ENCODE assay signal across 8 cellular contexts in the genomic region with DNA sequence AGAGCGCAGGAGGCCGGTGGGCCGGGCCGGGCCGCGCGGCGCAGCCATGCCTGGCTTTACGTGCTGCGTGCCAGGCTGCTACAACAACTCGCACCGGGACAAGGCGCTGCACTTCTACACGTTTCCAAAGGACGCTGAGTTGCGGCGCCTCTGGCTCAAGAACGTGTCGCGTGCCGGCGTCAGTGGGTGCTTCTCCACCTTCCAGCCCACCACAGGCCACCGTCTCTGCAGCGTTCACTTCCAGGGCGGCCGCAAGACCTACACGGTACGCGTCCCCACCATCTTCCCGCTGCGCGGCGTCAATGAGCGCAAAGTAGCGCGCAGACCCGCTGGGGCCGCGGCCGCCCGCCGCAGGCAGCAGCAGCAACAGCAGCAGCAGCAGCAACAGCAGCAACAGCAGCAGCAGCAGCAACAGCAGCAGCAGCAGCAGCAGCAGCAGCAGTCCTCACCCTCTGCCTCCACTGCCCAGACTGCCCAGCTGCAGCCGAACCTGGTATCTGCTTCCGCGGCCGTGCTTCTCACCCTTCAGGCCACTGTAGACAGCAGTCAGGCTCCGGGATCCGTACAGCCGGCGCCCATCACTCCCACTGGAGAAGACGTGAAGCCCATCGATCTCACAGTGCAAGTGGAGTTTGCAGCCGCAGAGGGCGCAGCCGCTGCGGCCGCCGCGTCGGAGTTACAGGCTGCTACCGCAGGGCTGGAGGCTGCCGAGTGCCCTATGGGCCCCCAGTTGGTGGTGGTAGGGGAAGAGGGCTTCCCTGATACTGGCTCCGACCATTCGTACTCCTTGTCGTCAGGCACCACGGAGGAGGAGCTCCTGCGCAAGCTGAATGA. TPM values are rescaled to one million over a fixed set of nuclear protein-coding genes. Genes with fewer than 3 reads are reported as not detected.
DNase-seq lines count a peak whose midpoint lies in the region; ATAC-seq lines count a peak whose summit lies in the region.

No MANE protein-coding gene starts in this region.

- H3K4me1 ChIP-seq in Karpas-422 (ENCODE audit: low read length): peaks cover 38% of the 10 kb centered on the region

- no peaks in the 10 kb centered on the region for H3K27me3 ChIP-seq in Karpas-422 (ENCODE audit: low read length)

- peak; percentile 11 for ATAC-seq in GM21528 (IDR thresholded peaks at IDR 0.05; ENCODE audit: low FRiP score, unreplicated experiment)
- ATAC-seq in activated CD4-positive, CD25-positive, alpha-beta regulatory T cell treated with anti-CD3 and anti-CD28 coated beads, Interleukin-2, amount 50 U/mL, for 24 hours: peak; percentile 16 to 18
- ATAC-seq in left colon: peak; percentile 28

- no peak overlapping the region for H2AFZ ChIP-seq in Karpas-422 (ENCODE audit: low read length)

- no peaks in the 10 kb centered on the region for H3K9me3 ChIP-seq in Karpas-422 (ENCODE audit: low read length)

- peaks cover 46% of the 10 kb centered on the region for H3K79me2 ChIP-seq in Karpas-422 (ENCODE audit: low read length)

- peaks cover 15% of the 10 kb centered on the region; the same call in 1 of the 2 replicates for H4K20me1 ChIP-seq in Karpas-422 (ENCODE audit: insufficient read depth, low read depth, low read length)

- H3K4me3 ChIP-seq in Karpas-422 (ENCODE audit: low read length): peak overlapping the region; percentile 100

- peak overlapping the region; percentile 92 for H3K4me2 ChIP-seq in Karpas-422 (ENCODE audit: low read depth, low read length, poor library complexity, severe bottlenecking)

- intact Hi-C loops in left colon (cut with DNase I, micrococcal nuclease): no loop called here

- H3K9ac ChIP-seq in Karpas-422 (ENCODE audit: low read length): peak overlapping the region; percentile 98

- DNase-seq in Daoy (ENCODE audit: low read depth) (peak; percentile 61), Karpas-422 (peak; percentile 83), cerebellar cortex (ENCODE audit: low spot score) (peak; percentile 51), left colon (peak; percentile 44 to 70), NCI-H187 (lab: John Stamatoyannopoulos, UW) (no peak)
- DNase-seq in stimulated activated CD4-positive, alpha-beta T cell treated with anti-CD3 and anti-CD28 coated beads, Interleukin-1b, Interleukin-23, amount 100 ng/mL, for 48 hours: peak; percentile 66

- H3K9me2 ChIP-seq in Karpas-422 (replicated peaks; ENCODE audit: insufficient read depth, low read length): no peaks in the 10 kb centered on the region

- H3K27ac ChIP-seq in Karpas-422 (ENCODE audit: low read length): peak overlapping the region; percentile 79

- H3K36me3 ChIP-seq in Karpas-422 (ENCODE audit: insufficient read depth, low read length): 0 out of 2 replicates have a peak, but pooled peaks cover 3% of the 10 kb centered on the region

RNA-seq across cellular contexts. Expression of a gene that starts 0.6 kb away (rescaled TPM):
- 41.5 and 50.6 TPM in 2 replicates for total RNA-seq in Daoy (2014; rRNA removed; shearing (Covaris generic))
- 57.1 and 89.9 TPM in 2 replicates for total RNA-seq in Karpas-422 (2014; rRNA removed; shearing (Covaris generic); ENCODE audit: low replicate concordance)
- 10 to 100 TPM; 19.3 to 23.8 TPM for total RNA-seq in left colon

RNA-seq across cellular contexts. Expression of a gene that starts 4.0 kb away (rescaled TPM):
- 42.9 and 48.7 TPM in 2 replicates for total RNA-seq in Daoy (2014; rRNA removed; shearing (Covaris generic))
- total RNA-seq in Karpas-422 (2014; rRNA removed; shearing (Covaris generic); ENCODE audit: low replicate concordance): 179 and 237 TPM in 2 replicates
- total RNA-seq in left colon: 10 to 100 TPM; 57.1 to 59.8 TPM

RNA-seq across cellular contexts. Expression of a gene that starts 4.8 kb away (rescaled TPM):
- 26.8 and 33.8 TPM in 2 replicates for total RNA-seq in Daoy (2014; rRNA removed; shearing (Covaris generic))
- total RNA-seq in Karpas-422 (2014; rRNA removed; shearing (Covaris generic); ENCODE audit: low replicate concordance): 22.0 and 36.0 TPM in 2 replicates
- 10 to 100 TPM; 29.3 to 43.1 TPM for total RNA-seq in left colon

RNA-seq across cellular contexts. Expression of a gene that starts 30.1 kb away (rescaled TPM):
- 43.3 and 47.8 TPM in 2 replicates for total RNA-seq in Daoy (2014; rRNA removed; shearing (Covaris generic))
- 46.4 and 52.1 TPM in 2 replicates for total RNA-seq in Karpas-422 (2014; rRNA removed; shearing (Covaris generic); ENCODE audit: low replicate concordance)
- 10 to 100 TPM; 54.2 to 76.8 TPM for total RNA-seq in left colon

RNA-seq across cellular contexts. Expression of a gene that starts 36.0 kb away (rescaled TPM):
- total RNA-seq in Daoy (2014; rRNA removed; shearing (Covaris generic)): 0.11 and 1.1 TPM in 2 replicates
- 0.52 and 1.1 TPM in 2 replicates for total RNA-seq in Karpas-422 (2014; rRNA removed; shearing (Covaris generic); ENCODE audit: low replicate concordance)
- total RNA-seq in left colon: under 1 TPM; 0.12 to 0.75 TPM

Comparison
In these comparisons a context has a peak if more than half of its experiments do, and no peak if none do; other contexts are left out.
1. DNase-seq: peak in Daoy (single experiment), Karpas-422 (single experiment), cerebellar cortex (single experiment), left colon (2 of 2) and stimulated activated CD4-positive, alpha-beta T cell treated with anti-CD3 and anti-CD28 coated beads, Interleukin-1b, Interleukin-23, amount 100 ng/mL, for 48 hours (single experiment); none in NCI-H187 (0 of 2).
2. Peak in every context shown above with its lines, with median percentiles within 50 percentile points of each other: ATAC-seq.